21 cellular contexts compared by ENCODE assay signal in genomic region chr18:8443505-8443904, GRCh38.
DNase-seq lines count a peak whose midpoint lies in the region; TF ChIP-seq lines count a peak whose summit lies in the region.
"Had no signal": no experiment of that assay in that cellular context is flagged by ENCODE, and none has a peak within 500 bp of the region (broad histone marks: within the 10 kb centered on the region; RNA-seq: fewer than 3 reads in every experiment).

No MANE protein-coding gene starts in this region.

- H3K27ac ChIP-seq in GM23248: no peak overlapping the region
- H3K27ac ChIP-seq: C4-2B, Peyer's patch, SK-N-MC had no signal

- H3K36me3 Mint-ChIP-seq in osteocyte (ENCODE audit: unreplicated experiment): no peaks in the 10 kb centered on the region

- 80 to 82% methylated on average over 1 of the region's 1 CpG for WGBS in GM23248 (ENCODE audit: low coverage in 1 of 2, low lambda C conversion rate in 2 of 2, missing lambda C conversion rate in 2 of 2), 2 experiments

- H3K4me3 ChIP-seq in GM23248: no peak overlapping the region
- H3K4me3 ChIP-seq in fibroblast of mammary gland (ENCODE audit: control insufficient read depth, low read depth, low read length): no peak overlapping the region
- H3K4me3 ChIP-seq: Peyer's patch, SK-N-MC had no signal

- TF ChIP-seq CTCF in fibroblast of mammary gland (conservative IDR thresholded peaks at IDR 0.05; ENCODE audit: control insufficient read depth, insufficient read depth, low read depth, low read length) (no peak), osteocyte (IDR thresholded peaks at IDR 0.05) (no peak)

- no peaks in the 10 kb centered on the region for H4K20me1 ChIP-seq in GM23248 (ENCODE audit: insufficient read depth)

- no peak overlapping the region for H3K9ac ChIP-seq in GM23248

- no peaks in the 10 kb centered on the region for H3K9me2 ChIP-seq in GM23248 (ENCODE audit: insufficient read depth)

- H3K4me2 ChIP-seq in GM23248 (ENCODE audit: unreplicated experiment): no peak overlapping the region

- H3K27ac Mint-ChIP-seq in osteocyte (ENCODE audit: unreplicated experiment): no peak overlapping the region
- H3K27ac Mint-ChIP-seq: H9, HFFc6 had no signal

- H3K36me3 ChIP-seq in GM23248 (ENCODE audit: low read depth): no peaks in the 10 kb centered on the region
- H3K36me3 ChIP-seq: Peyer's patch had no signal

- no peak overlapping the region for H3K4me3 Mint-ChIP-seq in osteocyte (ENCODE audit: unreplicated experiment)
- H3K4me3 Mint-ChIP-seq: H9, HFFc6 had no signal

- H3F3A ChIP-seq in GM23248 (ENCODE audit: insufficient read depth): no peaks in the 10 kb centered on the region

- H3K9me3 ChIP-seq in GM23248 (ENCODE audit: low read depth): no peaks in the 10 kb centered on the region
- H3K9me3 ChIP-seq: Peyer's patch had no signal

- H3K27me3 ChIP-seq in GM23248 (replicated peaks; ENCODE audit: insufficient read depth): no peaks in the 10 kb centered on the region; the same call in none of the 2 replicates
- H3K27me3 ChIP-seq: Peyer's patch had no signal

- H2AFZ ChIP-seq in GM23248: no peak overlapping the region

- peaks cover 7% of the 10 kb centered on the region for H3K9me3 Mint-ChIP-seq in osteocyte (ENCODE audit: unreplicated experiment)
- H3K9me3 Mint-ChIP-seq: HFFc6 had no signal

- DNase-seq in GM23248: peak; percentile 28
- peak; percentile 31 for DNase-seq in RKO (ENCODE audit: low spot score)
- peak; percentile 5 for DNase-seq in fibroblast of mammary gland (ENCODE audit: low read depth)
- peak; percentile 7 for DNase-seq in osteocyte (ENCODE audit: extremely low spot score, unreplicated experiment)
- no peak for DNase-seq in activated gamma-delta T cell treated with Interleukin-2 at 50 U/mL for 16 hours
- DNase-seq in NCI-H345 (lab: John Stamatoyannopoulos, UW): no peak
- no peak for DNase-seq in hepatic stellate cell (ENCODE audit: low spot score)
- DNase-seq: EL, H9, HFFc6, KBM-7, NCI-H1092, NCI-H1436, NCI-H1930, NCI-H524 treated with DMSO at 0.1 percent for 48 hours, NCI-H82, Peyer's patch, SHP77, SW 1271 had no signal

- peaks cover 4% of the 10 kb centered on the region for H3K4me1 Mint-ChIP-seq in osteocyte (ENCODE audit: unreplicated experiment)
- H3K4me1 Mint-ChIP-seq: H9 had no signal

- no peaks in the 10 kb centered on the region for H3K4me1 ChIP-seq in GM23248 (ENCODE audit: insufficient read depth)
- H3K4me1 ChIP-seq: Peyer's patch had no signal

- in situ Hi-C loops in GM23248 (cut with MboI): no loop called here

- H3K27me3 Mint-ChIP-seq in osteocyte (ENCODE audit: unreplicated experiment): peaks cover 32% of the 10 kb centered on the region

- no peaks in the 10 kb centered on the region for H3K79me2 ChIP-seq in GM23248 (ENCODE audit: insufficient read depth)

Comparison
In these comparisons a context has a peak if more than half of its experiments do, and no peak if none do; other contexts are left out.
1. DNase-seq: peak in GM23248 (single experiment), RKO (single experiment), fibroblast of mammary gland (single experiment) and osteocyte (single experiment); none in activated gamma-delta T cell treated with Interleukin-2 at 50 U/mL for 16 hours (single experiment), NCI-H345 (single experiment) and hepatic stellate cell (single experiment).